9 cellular contexts compared by ENCODE assay signal in genomic region chr1:173202430-173203145, GRCh38. TPM values are rescaled to one million over a fixed set of nuclear protein-coding genes. Genes with fewer than 3 reads are reported as not detected.
A peak's percentile ranks its signal among the peaks of the same experiment; 100 is the strongest.
DNase-seq lines count a peak whose midpoint lies in the region; ATAC-seq, FAIRE-seq and TF ChIP-seq lines count a peak whose summit lies in the region.
"Had no signal": no experiment of that assay in that cellular context is flagged by ENCODE, and none has a peak within 500 bp of the region (broad histone marks: within the 10 kb centered on the region; RNA-seq: fewer than 3 reads in every experiment).

No MANE protein-coding gene starts in this region.

- no peak overlapping the region for H3K4me2 ChIP-seq in K562 (ENCODE audit: insufficient read depth, low read length)

- H3K27me3 Mint-ChIP-seq in stimulated activated naive CD8-positive, alpha-beta T cell treated with anti-CD3 and anti-CD28 coated beads, Interleukin-15, amount 100 ng/mL, for 72 hours, result no peaks in the 10 kb centered on the region

- TF ChIP-seq RAD21 in K562 (CRISPR knock-in tag; conservative IDR thresholded peaks at IDR 0.05 in 1 of 2, IDR thresholded peaks at IDR 0.05 in 1 of 2), result peak; percentile 97 to 99

- in situ Hi-C loops in K562 (cut with MboI), result loop anchor here (5.0 kb wide), 1 partner anchor 460 kb away; no protein-coding TSS in a partner anchor

- H2AFZ ChIP-seq in K562 (ENCODE audit: low read depth, low read length), result no peak overlapping the region

- H3K9ac ChIP-seq in K562 (ENCODE audit: insufficient read depth in 1 of 2, low read depth in 2 of 2, low read length in 2 of 2) (no peak overlapping the region), kidney (ENCODE audit: low read length in 2 of 2) (no peak overlapping the region)

- H3K27ac ChIP-seq in K562 (ENCODE audit: extremely low read depth, low read depth, low read length), result no peak overlapping the region
- no peak overlapping the region for H3K27ac ChIP-seq in kidney (ENCODE audit: low read depth in 2 of 2, low read length in 2 of 2)
- no peak overlapping the region for H3K27ac ChIP-seq in thyroid gland

- CTCF ChIA-PET in K562 (lab: Yijun Ruan, JAX; ENCODE audit: low intra/inter-chr PET ratio), result interaction anchor here (1.3 to 4.7 kb wide), 2 partner anchors 376 to 458 kb away, joined by 7 to 62 read pairs; no protein-coding TSS in a partner anchor

- peak; percentile 49 for FAIRE-seq in K562 (lab: Jason Lieb, UNC)
- FAIRE-seq in kidney (lab: Jason Lieb, UNC), result peak; percentile 75
- FAIRE-seq: frontal cortex had no signal

- H3K27me3 ChIP-seq in K562 (ENCODE audit: control insufficient read depth in 2 of 2, insufficient read depth in 2 of 2, low read length in 2 of 2) (peaks cover 0 to 13% of the 10 kb centered on the region in 2 experiments; a peak in 2 of 5 replicates), thyroid gland (no peaks in the 10 kb centered on the region), H7 (ENCODE audit: control insufficient read depth, insufficient read depth, low read length) (peaks cover 2% of the 10 kb centered on the region; the same call in 1 of the 2 replicates)

- H4K20me1 ChIP-seq in K562 (replicated peaks; ENCODE audit: control insufficient read depth, insufficient read depth, low read length), result no peaks in the 10 kb centered on the region

- TF ChIP-seq POLR2A in K562 (conservative IDR thresholded peaks at IDR 0.05) (no peak), thyroid gland (IDR thresholded peaks at IDR 0.05) (no peak)

- no peaks in the 10 kb centered on the region for H3K79me2 ChIP-seq in K562 (ENCODE audit: control insufficient read depth, insufficient read depth, low read length)

- POLR2A ChIA-PET in K562 (lab: Yijun Ruan, JAX), result no interaction called here

- 0% methylated on average over 5 of the region's 5 CpGs for WGBS in K562 (ENCODE audit: insufficient coverage, low coverage, missing lambda C conversion rate)
- WGBS in thyroid gland, 2 donors, result 22 to 24% methylated on average over 5 of the region's 5 CpGs

- ATAC-seq in stimulated activated naive CD8-positive, alpha-beta T cell treated with anti-CD3 and anti-CD28 coated beads, Interleukin-15, Interleukin-2, amounts not matched to agents 100 U/mL and 50 U/mL, for 24 hours, result no peak
- ATAC-seq in stimulated activated naive CD8-positive, alpha-beta T cell treated with anti-CD3 and anti-CD28 coated beads, Interleukin-15, amount 100 ng/mL, for 72 hours, result no peak
- peak; percentile 82 for ATAC-seq in K562

- H3K9me1 ChIP-seq in K562 (ENCODE audit: control insufficient read depth, insufficient read depth, low read length), result no peaks in the 10 kb centered on the region

- peak; percentile 13 for DNase-seq in stimulated activated naive CD8-positive, alpha-beta T cell treated with anti-CD3 and anti-CD28 coated beads, Interleukin-15, Interleukin-2, amounts not matched to agents 100 U/mL and 50 U/mL, for 24 hours
- no peak for DNase-seq in stimulated activated naive CD8-positive, alpha-beta T cell treated with anti-CD3 and anti-CD28 coated beads, Interleukin-15, amount 100 ng/mL, for 72 hours
- DNase-seq in NCI-H2081 treated with DMSO at 0.1 percent for 48 hours (lab: John Stamatoyannopoulos, UW), result peak; percentile 11
- DNase-seq in K562 (ENCODE audit: extremely low read depth in 1 of 4, low spot score in 3 of 4), result peak in 2 of 4 experiments; percentile 29 to 52
- DNase-seq in kidney, result no peak
- peak in 1 of 2 donors; percentile 4 for DNase-seq in thyroid gland
- no peak for DNase-seq in H7
- DNase-seq in stimulated activated CD4-positive, alpha-beta T cell treated with anti-CD3 and anti-CD28 coated beads, Interleukin-4, amount 100 ng/mL, for 1 hour, result no peak

- H3K36me3 ChIP-seq in K562 (ENCODE audit: control insufficient read depth, insufficient read depth, low read length), result no peaks in the 10 kb centered on the region
- no peaks in the 10 kb centered on the region for H3K36me3 ChIP-seq in kidney (ENCODE audit: control insufficient read depth in 1 of 2, insufficient read depth in 2 of 2, low read length in 2 of 2)
- no peaks in the 10 kb centered on the region for H3K36me3 ChIP-seq in thyroid gland
- no peaks in the 10 kb centered on the region for H3K36me3 ChIP-seq in H7 (replicated peaks; ENCODE audit: control insufficient read depth, insufficient read depth, low read length)

- H3K4me1 Mint-ChIP-seq in stimulated activated naive CD8-positive, alpha-beta T cell treated with anti-CD3 and anti-CD28 coated beads, Interleukin-15, amount 100 ng/mL, for 72 hours, result peaks cover 50% of the 10 kb centered on the region

- H3K9me3 Mint-ChIP-seq in stimulated activated naive CD8-positive, alpha-beta T cell treated with anti-CD3 and anti-CD28 coated beads, Interleukin-15, amount 100 ng/mL, for 72 hours, result no peaks in the 10 kb centered on the region

- intact Hi-C loops in K562 (cut with micrococcal nuclease), result loop anchor here (1.0 to 10.0 kb wide), 5 partner anchors 238 to 778 kb away; partner anchors contain the start of gene C1orf105
- intact Hi-C loops in kidney (cut with DNase I), result no loop called here
- intact Hi-C loops in thyroid gland (cut with DNase I), result loop anchor here (5.0 kb wide), 1 partner anchor 455 kb away; no protein-coding TSS in a partner anchor

- H3K27ac Mint-ChIP-seq in stimulated activated naive CD8-positive, alpha-beta T cell treated with anti-CD3 and anti-CD28 coated beads, Interleukin-15, amount 100 ng/mL, for 72 hours, result no peak overlapping the region

- H3K4me1 ChIP-seq in K562 (replicated peaks in 1 of 2; ENCODE audit: control insufficient read depth in 2 of 2, insufficient read depth in 2 of 2, low read length in 2 of 2), result no peaks in the 10 kb centered on the region
- H3K4me1 ChIP-seq in kidney (ENCODE audit: control insufficient read depth in 1 of 2, insufficient read depth in 1 of 2, low read depth in 1 of 2, low read length in 2 of 2), result peaks cover 5 to 14% of the 10 kb centered on the region in 2 donors
- no peaks in the 10 kb centered on the region for H3K4me1 ChIP-seq in thyroid gland

- TF ChIP-seq CTCF in K562 (IDR thresholded peaks at IDR 0.05 in 2 of 3, conservative IDR thresholded peaks at IDR 0.05 in 1 of 3; ENCODE audit: insufficient read depth in 2 of 3, low read depth in 1 of 3, low read length in 3 of 3), result peak; percentile 56 to 82 (median 59); a peak in 4 of 6 replicates
- peak; percentile 64 for TF ChIP-seq CTCF in kidney (IDR thresholded peaks at IDR 0.05; ENCODE audit: borderline replicate concordance, extremely low read depth, insufficient read depth)
- peak; percentile 27 to 79 (median 54) for TF ChIP-seq CTCF in thyroid gland (IDR thresholded peaks at IDR 0.05)

- peak overlapping the region in 1 of 2 donors; percentile 76 for H3K4me3 Mint-ChIP-seq in stimulated activated naive CD8-positive, alpha-beta T cell treated with anti-CD3 and anti-CD28 coated beads, Interleukin-15, amount 100 ng/mL, for 72 hours

- no peak overlapping the region for H3K4me3 ChIP-seq in K562
- no peak overlapping the region for H3K4me3 ChIP-seq in kidney (ENCODE audit: low read length in 2 of 2)
- H3K4me3 ChIP-seq in thyroid gland (replicated peaks in 1 of 3), result no peak overlapping the region
- H3K4me3 ChIP-seq in H7 (ENCODE audit: insufficient read depth, low read depth, low read length), result no peak overlapping the region

- no TSS peak for BruUV-seq in K562 (replicated peaks; lab: Mats Ljungman, UMichigan)

- no peak for TF ChIP-seq EP300 in K562 (IDR thresholded peaks at IDR 0.05; ENCODE audit: low read length)

- H3K9me3 ChIP-seq in K562 (replicated peaks; ENCODE audit: control insufficient read depth, insufficient read depth, low read depth, low read length), result no peaks in the 10 kb centered on the region
- H3K9me3 ChIP-seq in kidney (ENCODE audit: control insufficient read depth in 1 of 2, low read length in 2 of 2), result no peaks in the 10 kb centered on the region
- H3K9me3 ChIP-seq in thyroid gland, result no peaks in the 10 kb centered on the region

TF ChIP-seq in K562, 482 proteins besides CTCF, POLR2A, EP300 and RAD21 (continues in another document):
- no peak for TF ChIP-seq COPS2 (conservative IDR thresholded peaks at IDR 0.05)
- peak; percentile 66; the same call in 1 of the 2 replicates for TF ChIP-seq SMC3 (conservative IDR thresholded peaks at IDR 0.05; ENCODE audit: insufficient read depth, low read depth, low read length)
- no peak for TF ChIP-seq FOXA3 (CRISPR knock-in tag; conservative IDR thresholded peaks at IDR 0.05 in 1 of 2, IDR thresholded peaks at IDR 0.05 in 1 of 2)
- no peak for TF ChIP-seq E2F4 (CRISPR knock-in tag; IDR thresholded peaks at IDR 0.05; ENCODE audit: low read depth)
- TF ChIP-seq SPI1 (IDR thresholded peaks at IDR 0.05; ENCODE audit: borderline replicate concordance, low read depth, low read length), result no peak

RNA-seq across cellular contexts. Expression of gene TNFSF4, which starts 4.5 kb away (rescaled TPM):
- total RNA-seq in K562 (2011; cell fraction: chromatin; rRNA removed; ENCODE audit: low replicate concordance), result 0.07 and 0.19 TPM in 2 replicates
- total RNA-seq in K562 (2011; cell fraction: nucleolus; rRNA removed), result not detected in 2 replicates
- total RNA-seq in K562 (2011; cell fraction: nucleoplasm; rRNA removed), result 0.15 TPM in 1 of 2 replicates, not detected in the other
- 0.04 TPM in 1 of 2 replicates, not detected in the other for total RNA-seq in K562 (2014; rRNA removed)
- total RNA-seq in K562 (2014; rRNA removed; fragmentation: Illumina TruSeq; extraction: Trizol), result 0.13 and 0.22 TPM in 2 replicates
- 0.15 and 0.18 TPM in 2 replicates for total RNA-seq in K562 (2015; rRNA removed; fragmentation: Illumina TruSeq; extraction: Trizol)
- 0.13 and 0.16 TPM in 2 replicates for total RNA-seq in K562 (2021)
- 0.13 and 0.22 TPM in 2 replicates for polyA plus RNA-seq in K562 (2011; rRNA removed)
- polyA plus RNA-seq in K562 (2011; cell fraction: cytosol; rRNA removed), result 0.06 and 0.10 TPM in 2 replicates
- 0.16 and 0.37 TPM in 2 replicates for polyA plus RNA-seq in K562 (2011; cell fraction: nucleus; rRNA removed)
- polyA plus RNA-seq in K562 (2012), result 0.14 and 0.76 TPM in 2 replicates
- polyA plus RNA-seq in K562 (2014; fragmentation: Illumina TruSeq; extraction: Trizol), result 0.07 and 0.16 TPM in 2 replicates
- under 1 TPM; 0.08 to 0.23 TPM for polyA plus RNA-seq in K562 (2014; fragmentation: Nextera tagmentation; extraction: Ambion mirVana)
- polyA plus RNA-seq in K562 (2014; rRNA removed), result 0.05 and 0.08 TPM in 2 replicates
- polyA minus RNA-seq in K562 (2011; rRNA and poly(A)+ RNA removed), result 0.27 and 0.32 TPM in 2 replicates
- polyA minus RNA-seq in K562 (2011; cell fraction: cytosol; rRNA and poly(A)+ RNA removed), result not detected in 2 replicates
- polyA minus RNA-seq in K562 (2011; cell fraction: nucleus; rRNA and poly(A)+ RNA removed), result 0.33 TPM in 1 of 2 replicates, not detected in the other
- total RNA-seq in kidney, result 1.3 TPM
- polyA plus RNA-seq in kidney (ENCODE audit: insufficient read depth, low read depth, low replicate concordance), result 0.58 TPM
- total RNA-seq in thyroid gland, result under 1 TPM; 0.13 to 0.63 (median 0.41) TPM
- total RNA-seq in H7 (2014; rRNA removed; shearing (Covaris generic)), result 0.21 and 0.67 TPM in 2 replicates

Comparison
In these comparisons a context has a peak if more than half of its experiments do, and no peak if none do; other contexts are left out.
1. DNase-seq: peak in stimulated activated naive CD8-positive, alpha-beta T cell treated with anti-CD3 and anti-CD28 coated beads, Interleukin-15, Interleukin-2, amounts not matched to agents 100 U/mL and 50 U/mL, for 24 hours (single experiment) and NCI-H2081 treated with DMSO at 0.1 percent for 48 hours (single experiment); none in stimulated activated naive CD8-positive, alpha-beta T cell treated with anti-CD3 and anti-CD28 coated beads, Interleukin-15, amount 100 ng/mL, for 72 hours (0 of 2), kidney (single experiment), H7 (single experiment) and stimulated activated CD4-positive, alpha-beta T cell treated with anti-CD3 and anti-CD28 coated beads, Interleukin-4, amount 100 ng/mL, for 1 hour (single experiment).
2. Peak in every context shown above with its lines, with median percentiles within 50 percentile points of each other: CTCF ChIP-seq.